16 cellular contexts compared by ENCODE assay signal in genomic region chr7:55496906-55497305, GRCh38.
A peak's percentile ranks its signal among the peaks of the same experiment; 100 is the strongest.
DNase-seq lines count a peak whose midpoint lies in the region; ATAC-seq and TF ChIP-seq lines count a peak whose summit lies in the region.
"Had no signal": no experiment of that assay in that cellular context is flagged by ENCODE, and none has a peak within 500 bp of the region (broad histone marks: within the 10 kb centered on the region; RNA-seq: fewer than 3 reads in every experiment).

No MANE protein-coding gene starts in this region.

- ATAC-seq in natural killer cell (no peak), sciatic nerve (no peak), HG03442 (IDR thresholded peaks at IDR 0.05; ENCODE audit: unreplicated experiment) (no peak)
- ATAC-seq in natural killer cell treated with Interleukin-12 subunit alpha and Interleukin-12 subunit beta and Interleukin-15 and Interleukin-18, amount 100 ng/mL, for 72 hours: no peak
- ATAC-seq: GM12878 had no signal

- H3K79me2 ChIP-seq in SU-DHL-6 (ENCODE audit: insufficient read depth, low read length): peaks cover 4% of the 10 kb centered on the region; the same call in 1 of the 2 replicates

- H3K4me1 ChIP-seq in colonic mucosa: no peaks in the 10 kb centered on the region
- H3K4me1 ChIP-seq: BE2C had no signal

- H3K4me1 Mint-ChIP-seq in natural killer cell: peaks cover 66 to 72% of the 10 kb centered on the region in 2 donors
- peaks cover 52 to 65% of the 10 kb centered on the region in 2 donors for H3K4me1 Mint-ChIP-seq in natural killer cell treated with Interleukin-12 subunit alpha and Interleukin-12 subunit beta and Interleukin-15 and Interleukin-18, amount 100 ng/mL, for 72 hours (ENCODE audit: low read depth in 2 of 2)

- H3K9me2 ChIP-seq in SU-DHL-6 (replicated peaks; ENCODE audit: insufficient read depth, low read length): no peaks in the 10 kb centered on the region

- H3K4me3 ChIP-seq in SU-DHL-6 (ENCODE audit: insufficient read depth, low read length, poor library complexity, severe bottlenecking) (no peak overlapping the region), colonic mucosa (no peak overlapping the region)
- H3K4me3 ChIP-seq: GM12878 had no signal

- no peaks in the 10 kb centered on the region for H3K27me3 ChIP-seq in SU-DHL-6 (ENCODE audit: low read length)
- H3K27me3 ChIP-seq in colonic mucosa: no peaks in the 10 kb centered on the region
- H3K27me3 ChIP-seq: BE2C had no signal

- TF ChIP-seq CTCF in natural killer cell (IDR thresholded peaks at IDR 0.05): no peak
- TF ChIP-seq CTCF in SU-DHL-6 (IDR thresholded peaks at IDR 0.05; ENCODE audit: insufficient read depth, low read length, poor library complexity, severe bottlenecking): no peak
- no peak for TF ChIP-seq CTCF in colonic mucosa (IDR thresholded peaks at IDR 0.05)

- DNase-seq in natural killer cell: no peak
- DNase-seq in natural killer cell treated with Interleukin-12 subunit alpha and Interleukin-12 subunit beta and Interleukin-15 and Interleukin-18, amount 100 ng/mL, for 72 hours (ENCODE audit: low spot score): no peak
- peak; percentile 36 for DNase-seq in sciatic nerve (ENCODE audit: low spot score)
- DNase-seq in EL: no peak
- no peak for DNase-seq in colonic mucosa
- DNase-seq: ACHN; BE2C; C1 segment of cervical spinal cord; CD4-positive, alpha-beta memory T cell; DMS153; DMS79 treated with DMSO at 0.1 percent for 48 hours; H9 had no signal

- H3K36me3 Mint-ChIP-seq in natural killer cell: no peaks in the 10 kb centered on the region
- H3K36me3 Mint-ChIP-seq in natural killer cell treated with Interleukin-12 subunit alpha and Interleukin-12 subunit beta and Interleukin-15 and Interleukin-18, amount 100 ng/mL, for 72 hours: no peaks in the 10 kb centered on the region

- H3K36me3 ChIP-seq in SU-DHL-6 (ENCODE audit: low read length): peaks cover under 1% of the 10 kb centered on the region; the same call in 1 of the 2 replicates
- peaks cover 7% of the 10 kb centered on the region for H3K36me3 ChIP-seq in colonic mucosa
- H3K36me3 ChIP-seq: BE2C had no signal

- peak overlapping the region; percentile 75 to 83 for H3K27ac Mint-ChIP-seq in natural killer cell
- no peak overlapping the region for H3K27ac Mint-ChIP-seq in natural killer cell treated with Interleukin-12 subunit alpha and Interleukin-12 subunit beta and Interleukin-15 and Interleukin-18, amount 100 ng/mL, for 72 hours

- H3K9ac ChIP-seq in SU-DHL-6 (ENCODE audit: low read length): no peak overlapping the region
- no peak overlapping the region for H3K9ac ChIP-seq in colonic mucosa (ENCODE audit: low read depth in 2 of 2, low read length in 2 of 2)

- H3K27ac ChIP-seq in SU-DHL-6 (ENCODE audit: low read depth, low read length) (peak overlapping the region; percentile 46), colonic mucosa (no peak overlapping the region)
- H3K27ac ChIP-seq: HL-60 had no signal

- no peaks in the 10 kb centered on the region for H3K27me3 Mint-ChIP-seq in natural killer cell (ENCODE audit: low read depth in 2 of 2)
- H3K27me3 Mint-ChIP-seq in natural killer cell treated with Interleukin-12 subunit alpha and Interleukin-12 subunit beta and Interleukin-15 and Interleukin-18, amount 100 ng/mL, for 72 hours: no peaks in the 10 kb centered on the region
- H3K27me3 Mint-ChIP-seq: CD4-positive, alpha-beta memory T cell had no signal

- intact Hi-C loops in natural killer cell (cut with micrococcal nuclease): no loop called here
- intact Hi-C loops in sciatic nerve (cut with DNase I): no loop called here
- intact Hi-C loops in colonic mucosa (cut with DNase I): no loop called here

- no peaks in the 10 kb centered on the region for H3K9me3 Mint-ChIP-seq in natural killer cell
- H3K9me3 Mint-ChIP-seq in natural killer cell treated with Interleukin-12 subunit alpha and Interleukin-12 subunit beta and Interleukin-15 and Interleukin-18, amount 100 ng/mL, for 72 hours: no peaks in the 10 kb centered on the region
- H3K9me3 Mint-ChIP-seq: CD4-positive, alpha-beta memory T cell; H9 had no signal

- no peaks in the 10 kb centered on the region for H3F3A ChIP-seq in SU-DHL-6 (ENCODE audit: insufficient read depth)

- no peak overlapping the region for H2AFZ ChIP-seq in SU-DHL-6 (ENCODE audit: low read depth, low read length, severe bottlenecking)

- no peak overlapping the region for H3K4me3 Mint-ChIP-seq in natural killer cell
- H3K4me3 Mint-ChIP-seq in natural killer cell treated with Interleukin-12 subunit alpha and Interleukin-12 subunit beta and Interleukin-15 and Interleukin-18, amount 100 ng/mL, for 72 hours: no peak overlapping the region
- H3K4me3 Mint-ChIP-seq: H9 had no signal

- H4K20me1 ChIP-seq in SU-DHL-6 (ENCODE audit: low read depth, low read length): no peaks in the 10 kb centered on the region

- no peak overlapping the region for H3K4me2 ChIP-seq in SU-DHL-6 (ENCODE audit: low read depth, low read length, poor library complexity, severe bottlenecking)

- no peaks in the 10 kb centered on the region for H3K9me3 ChIP-seq in SU-DHL-6 (ENCODE audit: insufficient read depth, low read length)
- H3K9me3 ChIP-seq in colonic mucosa: no peaks in the 10 kb centered on the region
- H3K9me3 ChIP-seq: BE2C had no signal

Comparison
In these comparisons a context has a peak if more than half of its experiments do, and no peak if none do; other contexts are left out.
1. H3K27ac Mint-ChIP-seq: peak in natural killer cell (2 of 2); none in natural killer cell treated with Interleukin-12 subunit alpha and Interleukin-12 subunit beta and Interleukin-15 and Interleukin-18, amount 100 ng/mL, for 72 hours (0 of 2).